Comparison of ENCODE assay signal across 14 cellular contexts in genomic region chr10:14499610-14499904, GRCh38.
DNase-seq lines count a peak whose midpoint lies in the region; ATAC-seq and TF ChIP-seq lines count a peak whose summit lies in the region.
"Had no signal": no experiment of that assay in that cellular context is flagged by ENCODE, and none has a peak within 500 bp of the region (broad histone marks: within the 10 kb centered on the region; RNA-seq: fewer than 3 reads in every experiment).

No MANE protein-coding gene starts in this region.

- TF ChIP-seq EP300 in suprapubic skin (IDR thresholded peaks at IDR 0.05) = no peak

- H3K9me3 ChIP-seq in left lung = no peaks in the 10 kb centered on the region
- H3K9me3 ChIP-seq in suprapubic skin = no peaks in the 10 kb centered on the region
- no peaks in the 10 kb centered on the region for H3K9me3 ChIP-seq in MG63
- H3K9me3 ChIP-seq: BLaER1 treated with 17β-estradiol and CSF1 and Interleukin-3, amounts not matched to agents 10 nM and 100 nM; HAP-1 had no signal

- H3K4me3 ChIP-seq in left lung (no peak overlapping the region), suprapubic skin (no peak overlapping the region), MG63 (no peak overlapping the region)
- H3K4me3 ChIP-seq: BLaER1 treated with 17β-estradiol and CSF1 and Interleukin-3, amounts not matched to agents 10 nM and 100 nM; HAP-1; PC-9 had no signal

- peak; percentile 24 for ATAC-seq in left lung
- ATAC-seq in GM21723 (IDR thresholded peaks at IDR 0.05; ENCODE audit: unreplicated experiment) = no peak

- TF ChIP-seq CTCF in VCaP (conservative IDR thresholded peaks at IDR 0.05) (no peak), left lung (IDR thresholded peaks at IDR 0.05) (no peak), suprapubic skin (IDR thresholded peaks at IDR 0.05) (no peak)

- H3K4me1 ChIP-seq in left lung (peaks cover 0 to 13% of the 10 kb centered on the region in 2 donors), suprapubic skin (peaks cover 5% of the 10 kb centered on the region)

- 96% methylated on average over 5 of the region's 5 CpGs for WGBS in suprapubic skin

- H3K27me3 ChIP-seq in left lung (no peaks in the 10 kb centered on the region), suprapubic skin (no peaks in the 10 kb centered on the region), MG63 (no peaks in the 10 kb centered on the region)
- H3K27me3 ChIP-seq: BLaER1 treated with 17β-estradiol and CSF1 and Interleukin-3, amounts not matched to agents 10 nM and 100 nM had no signal

- intact Hi-C loops in left lung (cut with DNase I) = no loop called here

- DNase-seq in DMS53 (lab: John Stamatoyannopoulos, UW) (peak; percentile 46), DMS53 treated with DMSO at 0.1 percent for 48 hours (lab: John Stamatoyannopoulos, UW; ENCODE audit: unreplicated experiment) (no peak), left lung (no peak), suprapubic skin (ENCODE audit: low spot score in 2 of 2) (no peak), NCI-H524 (lab: John Stamatoyannopoulos, UW) (no peak), MG63 (no peak)
- DNase-seq: NCI-H1048; NK-92 treated with Interleukin-12 subunit alpha and Interleukin-12 subunit beta, amount 100 ng/mL, for 24 hours had no signal

- no peak for TF ChIP-seq POLR2A in suprapubic skin (IDR thresholded peaks at IDR 0.05)

- H3K36me3 ChIP-seq in left lung (no peaks in the 10 kb centered on the region), suprapubic skin (no peaks in the 10 kb centered on the region), MG63 (no peaks in the 10 kb centered on the region)
- H3K36me3 ChIP-seq: BLaER1 treated with 17β-estradiol and CSF1 and Interleukin-3, amounts not matched to agents 10 nM and 100 nM; HAP-1 had no signal

- H3K27ac ChIP-seq in VCaP = peak overlapping the region; percentile 44
- H3K27ac ChIP-seq in left lung = no peak overlapping the region
- H3K27ac ChIP-seq in suprapubic skin = peak overlapping the region; percentile 31
- H3K27ac ChIP-seq: 22Rv1, PC-9 had no signal

Comparison
In these comparisons a context has a peak if more than half of its experiments do, and no peak if none do; other contexts are left out.
1. H3K27ac ChIP-seq: peak in VCaP (single experiment) and suprapubic skin (single experiment); none in left lung (0 of 2).